9 cellular contexts compared by ENCODE assay signal in the genomic region with DNA sequence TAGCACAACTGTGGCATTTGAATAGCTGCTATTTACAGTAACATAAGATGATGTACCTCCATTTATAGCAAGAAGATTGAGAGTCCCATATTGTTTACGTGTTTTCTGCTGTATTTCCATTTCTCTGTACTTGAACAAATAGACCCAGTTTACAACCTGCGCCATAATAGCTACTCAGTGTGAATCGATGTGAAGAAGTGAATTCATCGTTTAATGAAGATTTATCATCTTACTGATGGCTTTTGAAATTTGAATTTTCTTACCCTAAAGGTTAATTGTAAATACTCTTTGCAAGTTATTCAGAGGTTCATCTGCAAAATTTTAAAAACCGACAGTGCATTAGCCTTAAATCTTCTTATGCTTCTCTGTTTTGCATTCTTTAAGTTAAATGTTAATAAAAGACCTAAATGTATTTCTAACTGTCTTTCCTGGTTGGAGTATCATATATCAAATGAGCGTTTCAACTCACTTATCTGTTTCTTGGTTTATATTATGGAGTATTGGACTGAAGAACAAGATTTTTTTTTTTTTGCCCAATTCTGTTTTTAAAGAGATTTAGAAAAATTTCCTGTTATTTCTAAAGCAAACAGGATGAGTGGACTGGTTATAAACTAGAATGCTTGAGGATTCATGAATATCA. TPM values are rescaled to one million over a fixed set of nuclear protein-coding genes. Genes with fewer than 3 reads are reported as not detected.
DNase-seq lines count a peak whose midpoint lies in the region; ATAC-seq and TF ChIP-seq lines count a peak whose summit lies in the region.
"Had no signal": no experiment of that assay in that cellular context is flagged by ENCODE, and none has a peak within 500 bp of the region (broad histone marks: within the 10 kb centered on the region; RNA-seq: fewer than 3 reads in every experiment).

No MANE protein-coding gene starts in this region.

- H3K27ac Mint-ChIP-seq in activated CD4-positive, alpha-beta T cell treated with anti-CD3 and anti-CD28 coated beads, Interleukin-2, amount 10 ng/mL, durations not matched to agents 7 days and 5 days: no peak overlapping the region
- peak overlapping the region; percentile 79 for H3K27ac Mint-ChIP-seq in T-helper 17 cell
- peak overlapping the region; percentile 80 for H3K27ac Mint-ChIP-seq in stimulated activated effector memory CD8-positive, alpha-beta T cell treated with anti-CD3 and anti-CD28 coated beads, Interleukin-12 subunit alpha, Interleukin-12 subunit beta, amount 100 ng/mL, for 72 hours
- no peak overlapping the region for H3K27ac Mint-ChIP-seq in stimulated activated naive B cell treated with anti-CD40 and anti-IgM and Interleukin-4, amounts not matched to agents 10 μg/mL and 1 μg/mL and 100 μg/mL, for 72 hours

- DNase-seq in activated CD4-positive, alpha-beta T cell treated with anti-CD3 and anti-CD28 coated beads, Interleukin-2, amount 10 ng/mL, durations not matched to agents 7 days and 5 days: no peak
- no peak for DNase-seq in activated CD4-positive, alpha-beta T cell treated with anti-CD3 and anti-CD28 coated beads, Interleukin-2, amount 50 U/mL, for 48 hours
- DNase-seq in T-helper 17 cell: no peak
- no peak for DNase-seq in fibroblast of the aortic adventitia (ENCODE audit: low read depth)
- no peak for DNase-seq in stimulated activated effector memory CD8-positive, alpha-beta T cell treated with anti-CD3 and anti-CD28 coated beads, Interleukin-12 subunit alpha, Interleukin-12 subunit beta, amount 100 ng/mL, for 72 hours (ENCODE audit: low spot score in 2 of 2)
- DNase-seq in NOMO-1 treated with DMSO at 0.1 percent for 48 hours (lab: John Stamatoyannopoulos, UW; ENCODE audit: unreplicated experiment): no peak
- DNase-seq in stimulated activated naive B cell treated with anti-CD40 and anti-IgM and Interleukin-4, amounts not matched to agents 10 μg/mL and 1 μg/mL and 100 μg/mL, for 72 hours: no peak
- no peak for DNase-seq in stimulated activated CD4-positive, alpha-beta T cell treated with anti-CD3 and anti-CD28 coated beads, Interleukin-2, amount 100 ng/mL, for 48 hours
- DNase-seq: activated CD4-positive, alpha-beta T cell treated with anti-CD3 and anti-CD28 coated beads, Interleukin-2, amount 50 U/mL, for 4 hours had no signal

- H3K4me3 Mint-ChIP-seq in activated CD4-positive, alpha-beta T cell treated with anti-CD3 and anti-CD28 coated beads, Interleukin-2, amount 10 ng/mL, durations not matched to agents 7 days and 5 days: peak overlapping the region; percentile 83
- H3K4me3 Mint-ChIP-seq in T-helper 17 cell: peak overlapping the region; percentile 91
- H3K4me3 Mint-ChIP-seq in stimulated activated effector memory CD8-positive, alpha-beta T cell treated with anti-CD3 and anti-CD28 coated beads, Interleukin-12 subunit alpha, Interleukin-12 subunit beta, amount 100 ng/mL, for 72 hours: peak overlapping the region; percentile 94
- H3K4me3 Mint-ChIP-seq in stimulated activated naive B cell treated with anti-CD40 and anti-IgM and Interleukin-4, amounts not matched to agents 10 μg/mL and 1 μg/mL and 100 μg/mL, for 72 hours: no peak overlapping the region

- TF ChIP-seq CTCF in fibroblast of the aortic adventitia (IDR thresholded peaks at IDR 0.05; ENCODE audit: insufficient read depth, low read length): no peak

- peaks cover 9% of the 10 kb centered on the region for H3K36me3 Mint-ChIP-seq in activated CD4-positive, alpha-beta T cell treated with anti-CD3 and anti-CD28 coated beads, Interleukin-2, amount 10 ng/mL, durations not matched to agents 7 days and 5 days (ENCODE audit: low read depth)
- H3K36me3 Mint-ChIP-seq in T-helper 17 cell (ENCODE audit: low read depth): no peaks in the 10 kb centered on the region
- H3K36me3 Mint-ChIP-seq in stimulated activated effector memory CD8-positive, alpha-beta T cell treated with anti-CD3 and anti-CD28 coated beads, Interleukin-12 subunit alpha, Interleukin-12 subunit beta, amount 100 ng/mL, for 72 hours: peaks cover 5% of the 10 kb centered on the region
- no peaks in the 10 kb centered on the region for H3K36me3 Mint-ChIP-seq in stimulated activated naive B cell treated with anti-CD40 and anti-IgM and Interleukin-4, amounts not matched to agents 10 μg/mL and 1 μg/mL and 100 μg/mL, for 72 hours

- H3K9me3 ChIP-seq in T-helper 17 cell (ENCODE audit: control insufficient read depth, low read length, poor library complexity, severe bottlenecking): no peaks in the 10 kb centered on the region

- peak overlapping the region; percentile 90 for H3K4me3 ChIP-seq in fibroblast of the aortic adventitia (ENCODE audit: low read depth, low read length)

- ATAC-seq in T-helper 17 cell: no peak
- ATAC-seq in stimulated activated effector memory CD8-positive, alpha-beta T cell treated with anti-CD3 and anti-CD28 coated beads, Interleukin-12 subunit alpha, Interleukin-12 subunit beta, amount 100 ng/mL, for 72 hours: no peak
- no peak for ATAC-seq in stimulated activated naive B cell treated with anti-CD40 and anti-IgM and Interleukin-4, amounts not matched to agents 10 μg/mL and 1 μg/mL and 100 μg/mL, for 72 hours (replicated peaks)

- no peaks in the 10 kb centered on the region for H3K27me3 Mint-ChIP-seq in activated CD4-positive, alpha-beta T cell treated with anti-CD3 and anti-CD28 coated beads, Interleukin-2, amount 10 ng/mL, durations not matched to agents 7 days and 5 days
- H3K27me3 Mint-ChIP-seq in T-helper 17 cell: no peaks in the 10 kb centered on the region
- H3K27me3 Mint-ChIP-seq in stimulated activated naive B cell treated with anti-CD40 and anti-IgM and Interleukin-4, amounts not matched to agents 10 μg/mL and 1 μg/mL and 100 μg/mL, for 72 hours: no peaks in the 10 kb centered on the region

- H3K4me1 Mint-ChIP-seq in activated CD4-positive, alpha-beta T cell treated with anti-CD3 and anti-CD28 coated beads, Interleukin-2, amount 10 ng/mL, durations not matched to agents 7 days and 5 days: peaks cover 65% of the 10 kb centered on the region
- H3K4me1 Mint-ChIP-seq in T-helper 17 cell: peaks cover 49% of the 10 kb centered on the region
- peaks cover 62% of the 10 kb centered on the region for H3K4me1 Mint-ChIP-seq in stimulated activated effector memory CD8-positive, alpha-beta T cell treated with anti-CD3 and anti-CD28 coated beads, Interleukin-12 subunit alpha, Interleukin-12 subunit beta, amount 100 ng/mL, for 72 hours
- H3K4me1 Mint-ChIP-seq in stimulated activated naive B cell treated with anti-CD40 and anti-IgM and Interleukin-4, amounts not matched to agents 10 μg/mL and 1 μg/mL and 100 μg/mL, for 72 hours: peaks cover 33 to 67% of the 10 kb centered on the region in 2 donors

- POLR2A ChIA-PET in activated CD4-positive, alpha-beta T cell treated with anti-CD3 and anti-CD28 coated beads, Interleukin-2, amount 10 ng/mL, durations not matched to agents 7 days and 5 days (lab: Charles Lee): no interaction called here

- no peaks in the 10 kb centered on the region for H3K9me3 Mint-ChIP-seq in activated CD4-positive, alpha-beta T cell treated with anti-CD3 and anti-CD28 coated beads, Interleukin-2, amount 10 ng/mL, durations not matched to agents 7 days and 5 days
- H3K9me3 Mint-ChIP-seq in stimulated activated effector memory CD8-positive, alpha-beta T cell treated with anti-CD3 and anti-CD28 coated beads, Interleukin-12 subunit alpha, Interleukin-12 subunit beta, amount 100 ng/mL, for 72 hours: no peaks in the 10 kb centered on the region
- H3K9me3 Mint-ChIP-seq in stimulated activated naive B cell treated with anti-CD40 and anti-IgM and Interleukin-4, amounts not matched to agents 10 μg/mL and 1 μg/mL and 100 μg/mL, for 72 hours: no peaks in the 10 kb centered on the region

- CTCF ChIA-PET in activated CD4-positive, alpha-beta T cell treated with anti-CD3 and anti-CD28 coated beads, Interleukin-2, amount 10 ng/mL, durations not matched to agents 7 days and 5 days (lab: Charles Lee): interaction anchor here (1.8 kb wide), 1 partner anchor 11 kb away, joined by 4 read pairs; no protein-coding TSS in a partner anchor

RNA-seq across cellular contexts. Expression of a gene that starts 2.2 kb away (rescaled TPM):
- 10 to 100 TPM; 18.8 to 24.9 TPM for total RNA-seq in activated CD4-positive, alpha-beta T cell treated with anti-CD3 and anti-CD28 coated beads, Interleukin-2, amount 10 ng/mL, durations not matched to agents 7 days and 5 days
- total RNA-seq in T-helper 17 cell: 10 to 100 TPM; 16.3 to 21.6 TPM
- total RNA-seq in fibroblast of the aortic adventitia (ENCODE audit: low replicate concordance): 17.3 and 23.4 TPM in 2 replicates

RNA-seq across cellular contexts. Expression of a gene that starts 12.2 kb away (rescaled TPM):
- total RNA-seq in activated CD4-positive, alpha-beta T cell treated with anti-CD3 and anti-CD28 coated beads, Interleukin-2, amount 10 ng/mL, durations not matched to agents 7 days and 5 days: under 1 TPM in 1 of 2 experiments, not detected in 1; 0.17 TPM
- total RNA-seq in T-helper 17 cell (not detected), fibroblast of the aortic adventitia (ENCODE audit: low replicate concordance) (0.27 and 0.33 TPM in 2 replicates)

Comparison
In these comparisons a context has a peak if more than half of its experiments do, and no peak if none do; other contexts are left out.
1. H3K27ac Mint-ChIP-seq: peak in T-helper 17 cell (single experiment) and stimulated activated effector memory CD8-positive, alpha-beta T cell treated with anti-CD3 and anti-CD28 coated beads, Interleukin-12 subunit alpha, Interleukin-12 subunit beta, amount 100 ng/mL, for 72 hours (single experiment); none in activated CD4-positive, alpha-beta T cell treated with anti-CD3 and anti-CD28 coated beads, Interleukin-2, amount 10 ng/mL, durations not matched to agents 7 days and 5 days (single experiment) and stimulated activated naive B cell treated with anti-CD40 and anti-IgM and Interleukin-4, amounts not matched to agents 10 μg/mL and 1 μg/mL and 100 μg/mL, for 72 hours (single experiment).
2. H3K4me3 Mint-ChIP-seq: peak in activated CD4-positive, alpha-beta T cell treated with anti-CD3 and anti-CD28 coated beads, Interleukin-2, amount 10 ng/mL, durations not matched to agents 7 days and 5 days (single experiment), T-helper 17 cell (single experiment) and stimulated activated effector memory CD8-positive, alpha-beta T cell treated with anti-CD3 and anti-CD28 coated beads, Interleukin-12 subunit alpha, Interleukin-12 subunit beta, amount 100 ng/mL, for 72 hours (single experiment); none in stimulated activated naive B cell treated with anti-CD40 and anti-IgM and Interleukin-4, amounts not matched to agents 10 μg/mL and 1 μg/mL and 100 μg/mL, for 72 hours (0 of 2).